ENCODE assay signal across 18 cellular contexts in the genomic region with DNA sequence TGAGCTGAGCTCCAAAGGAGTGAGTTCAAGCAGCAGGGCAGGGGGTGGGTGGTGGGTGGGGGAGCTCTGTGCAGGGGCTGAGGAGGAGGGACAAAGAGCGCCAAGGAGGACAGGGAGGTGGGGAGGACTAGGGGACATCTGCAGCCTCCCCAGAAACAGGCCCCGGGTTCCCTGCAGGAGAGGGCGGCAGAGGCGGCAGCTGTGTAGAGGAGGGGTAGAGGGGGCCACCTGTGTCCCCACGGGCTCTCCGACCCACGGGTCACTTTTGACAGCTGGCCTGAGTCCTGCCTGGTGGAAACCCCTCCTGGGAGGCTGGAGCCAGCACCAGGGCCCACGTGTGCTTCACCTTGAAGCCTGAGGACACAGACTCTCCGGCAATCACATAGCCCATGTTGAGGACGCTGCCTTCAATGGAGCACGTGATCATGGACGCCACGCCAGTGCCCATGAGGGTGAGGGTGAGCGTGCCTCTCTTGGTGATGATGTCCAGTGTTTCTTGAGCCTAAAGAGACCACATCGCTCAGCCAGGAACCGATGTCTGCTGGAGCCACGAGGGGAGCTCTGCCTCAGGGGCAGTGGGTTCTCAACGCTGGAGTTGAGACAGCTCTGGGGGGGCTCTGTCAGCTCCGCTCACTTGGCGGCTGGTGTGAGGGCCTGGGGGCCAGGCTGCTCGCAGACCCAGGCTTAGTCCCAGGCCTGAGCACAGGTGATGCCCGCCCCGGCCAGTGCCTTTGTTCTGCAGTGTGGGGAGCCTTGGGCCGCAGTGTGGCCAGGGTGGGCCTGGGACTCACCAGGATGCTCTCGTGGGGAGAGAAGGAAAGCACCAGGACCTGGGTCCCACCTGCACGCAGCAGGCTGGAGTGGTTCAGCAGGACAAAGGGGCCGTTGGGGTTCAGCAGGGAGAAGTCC. TPM values are rescaled to one million over a fixed set of nuclear protein-coding genes. Genes with fewer than 3 reads are reported as not detected.
"Had no signal": no experiment of that assay in that cellular context is flagged by ENCODE, and none has a peak within 500 bp of the region (broad histone marks: within the 10 kb centered on the region; RNA-seq: fewer than 3 reads in every experiment).

No MANE protein-coding gene starts in this region.

- H3K4me1 ChIP-seq: colonic mucosa, gastrocnemius medialis, parathyroid adenoma, sigmoid colon had no signal

- H3K4me3 ChIP-seq: colonic mucosa, gastrocnemius medialis, heart left ventricle, sigmoid colon, testis, upper lobe of left lung had no signal

- H3K36me3 Mint-ChIP-seq: naive thymus-derived CD8-positive, alpha-beta T cell; stimulated activated effector memory CD8-positive, alpha-beta T cell treated with anti-CD3 and anti-CD28 coated beads, Interleukin-12 subunit alpha, Interleukin-12 subunit beta, amount 100 ng/mL, for 72 hours had no signal

- H3K9me3 Mint-ChIP-seq: activated T-cell treated with anti-CD3 and anti-CD28 coated beads, Interleukin-2, amount 50 U/mL, for 72 hours; central memory CD8-positive, alpha-beta T cell; naive thymus-derived CD8-positive, alpha-beta T cell; stimulated activated effector memory CD8-positive, alpha-beta T cell treated with anti-CD3 and anti-CD28 coated beads, Interleukin-12 subunit alpha, Interleukin-12 subunit beta, amount 100 ng/mL, for 72 hours; T-helper 1 cell treated with Interleukin-12 subunit alpha and Interleukin-12 subunit beta and Interleukin-4 antibody, amounts not matched to agents 30 μg/mL and 1 μg/mL, for 36 hours had no signal

- H3K27ac Mint-ChIP-seq: activated T-cell treated with anti-CD3 and anti-CD28 coated beads, Interleukin-2, amount 50 U/mL, for 72 hours; naive thymus-derived CD8-positive, alpha-beta T cell; stimulated activated effector memory CD8-positive, alpha-beta T cell treated with anti-CD3 and anti-CD28 coated beads, Interleukin-12 subunit alpha, Interleukin-12 subunit beta, amount 100 ng/mL, for 72 hours; T-helper 1 cell treated with Interleukin-12 subunit alpha and Interleukin-12 subunit beta and Interleukin-4 antibody, amounts not matched to agents 30 μg/mL and 1 μg/mL, for 36 hours had no signal

- DNase-seq: activated effector memory CD4-positive, alpha-beta T cell treated with anti-CD3 and anti-CD28 coated beads, Interleukin-2, amount 50 U/mL, for 16 hours; activated naive CD4-positive, alpha-beta T cell treated with anti-CD3 and anti-CD28 coated beads, Interleukin-2, amount 50 U/mL, for 16 hours; activated T-cell treated with anti-CD3 and anti-CD28 coated beads, Interleukin-2, amount 50 U/mL, for 72 hours; brain microvascular endothelial cell; colonic mucosa; gastrocnemius medialis; mesendoderm; naive thymus-derived CD8-positive, alpha-beta T cell; sigmoid colon; stimulated activated CD4-positive, alpha-beta T cell treated with anti-CD3 and anti-CD28 coated beads, Interleukin-4, amount 100 ng/mL, for 24 hours; testis had no signal

- H3K4me3 Mint-ChIP-seq: activated T-cell treated with anti-CD3 and anti-CD28 coated beads, Interleukin-2, amount 50 U/mL, for 72 hours; central memory CD8-positive, alpha-beta T cell; naive thymus-derived CD8-positive, alpha-beta T cell; stimulated activated effector memory CD8-positive, alpha-beta T cell treated with anti-CD3 and anti-CD28 coated beads, Interleukin-12 subunit alpha, Interleukin-12 subunit beta, amount 100 ng/mL, for 72 hours; T-helper 1 cell treated with Interleukin-12 subunit alpha and Interleukin-12 subunit beta and Interleukin-4 antibody, amounts not matched to agents 30 μg/mL and 1 μg/mL, for 36 hours had no signal

- H3K4me1 Mint-ChIP-seq: central memory CD8-positive, alpha-beta T cell; naive thymus-derived CD8-positive, alpha-beta T cell; stimulated activated effector memory CD8-positive, alpha-beta T cell treated with anti-CD3 and anti-CD28 coated beads, Interleukin-12 subunit alpha, Interleukin-12 subunit beta, amount 100 ng/mL, for 72 hours had no signal

- H3K27ac ChIP-seq: brain microvascular endothelial cell, colonic mucosa, gastrocnemius medialis, heart left ventricle, parathyroid adenoma, sigmoid colon, testis, upper lobe of left lung had no signal

- H3K36me3 ChIP-seq: brain microvascular endothelial cell, colonic mucosa, gastrocnemius medialis, heart left ventricle, sigmoid colon, upper lobe of left lung had no signal

- H3K27me3 ChIP-seq: brain microvascular endothelial cell, colonic mucosa, gastrocnemius medialis, heart left ventricle, sigmoid colon, testis, upper lobe of left lung had no signal

- H3K27me3 Mint-ChIP-seq: central memory CD8-positive, alpha-beta T cell; naive thymus-derived CD8-positive, alpha-beta T cell had no signal

- H3K9me3 ChIP-seq: colonic mucosa, gastrocnemius medialis, heart left ventricle, sigmoid colon, testis, upper lobe of left lung had no signal

RNA-seq across cellular contexts. Expression of a gene that starts 6.6 kb away (rescaled TPM):
- total RNA-seq: aorta had no signal

RNA-seq across cellular contexts. Expression of a gene that starts 10.6 kb away (rescaled TPM):
- polyA plus RNA-seq: heart left ventricle; naive thymus-derived CD8-positive, alpha-beta T cell had no signal
